8 cellular contexts compared by ENCODE assay signal in genomic region chr10:30565449-30565848, GRCh38.
"Had no signal": no experiment of that assay in that cellular context is flagged by ENCODE, and none has a peak within 500 bp of the region (broad histone marks: within the 10 kb centered on the region; RNA-seq: fewer than 3 reads in every experiment).

No MANE protein-coding gene starts in this region.

- ATAC-seq: GM23338 had no signal

- H3K4me3 ChIP-seq: GM23338 had no signal

- FAIRE-seq: H1, H54, HTR-8/SVneo had no signal

- H3K4me2 ChIP-seq: GM23338 had no signal

- H2AFZ ChIP-seq: GM23338 had no signal

- DNase-seq: H9, HCEC 1CT, IMR-90, KBM-7 had no signal
